Comparison of ENCODE assay signal across 8 cellular contexts in genomic region chr11:2697871-2698270, GRCh38. TPM values are rescaled to one million over a fixed set of nuclear protein-coding genes. Genes with fewer than 3 reads are reported as not detected.
DNase-seq lines count a peak whose midpoint lies in the region; ATAC-seq and TF ChIP-seq lines count a peak whose summit lies in the region.

No MANE protein-coding gene starts in this region.

- DNase-seq in esophagus muscularis mucosa (ENCODE audit: extremely low spot score), result no peak
- DNase-seq in ovary, result no peak
- no peak for DNase-seq in HK-2 (ENCODE audit: unreplicated experiment)
- no peak for DNase-seq in NCI-H146 (lab: John Stamatoyannopoulos, UW)

- H3K79me2 ChIP-seq in DOHH2 (ENCODE audit: control insufficient read depth, low read length), result peaks cover 68% of the 10 kb centered on the region
- peaks cover 68% of the 10 kb centered on the region for H3K79me2 ChIP-seq in OCI-LY3 (ENCODE audit: low read length)

- no peaks in the 10 kb centered on the region; the same call in 1 of the 2 replicates for H3K36me3 ChIP-seq in DOHH2 (ENCODE audit: control insufficient read depth, low read length)
- H3K36me3 ChIP-seq in OCI-LY3 (replicated peaks; ENCODE audit: low read depth, low read length), result no peaks in the 10 kb centered on the region
- no peaks in the 10 kb centered on the region for H3K36me3 ChIP-seq in esophagus muscularis mucosa
- H3K36me3 ChIP-seq in ovary, result no peaks in the 10 kb centered on the region

- no peak overlapping the region for H3K9ac ChIP-seq in OCI-LY3 (ENCODE audit: low read length)

- peak overlapping the region; percentile 63 for H3K4me2 ChIP-seq in DOHH2 (ENCODE audit: low read length)
- peak overlapping the region; percentile 72 for H3K4me2 ChIP-seq in OCI-LY3 (ENCODE audit: low read length)

- TF ChIP-seq EP300 in esophagus muscularis mucosa (IDR thresholded peaks at IDR 0.05) (no peak), ovary (IDR thresholded peaks at IDR 0.05) (no peak)

- peaks cover 55% of the 10 kb centered on the region for H3K4me1 ChIP-seq in DOHH2 (ENCODE audit: control insufficient read depth, low read length)
- H3K4me1 ChIP-seq in OCI-LY3 (ENCODE audit: low read length), result peaks cover 21% of the 10 kb centered on the region
- peaks cover 13 to 56% (median 51%) of the 10 kb centered on the region in 4 donors for H3K4me1 ChIP-seq in esophagus muscularis mucosa
- peaks cover 11% of the 10 kb centered on the region for H3K4me1 ChIP-seq in ovary (ENCODE audit: insufficient read depth)

- 31% methylated on average over 1 of the region's 1 CpG for WGBS in esophagus muscularis mucosa
- WGBS in ovary, 3 donors, result 11 to 53% (median 27%) methylated on average over 1 of the region's 1 CpG

- H4K20me1 ChIP-seq in DOHH2 (ENCODE audit: control insufficient read depth, insufficient read depth, low read depth, low read length), result peaks cover 7% of the 10 kb centered on the region; the same call in 1 of the 2 replicates
- H4K20me1 ChIP-seq in OCI-LY3 (ENCODE audit: insufficient read depth, low read length), result peaks cover 59% of the 10 kb centered on the region

- ATAC-seq in HG03196 (IDR thresholded peaks at IDR 0.05; ENCODE audit: unreplicated experiment) (no peak), GM19351 (IDR thresholded peaks at IDR 0.05; ENCODE audit: unreplicated experiment) (no peak)

- H3F3A ChIP-seq in DOHH2 (ENCODE audit: control insufficient read depth, insufficient read depth), result no peaks in the 10 kb centered on the region

- no peak overlapping the region for H2AFZ ChIP-seq in OCI-LY3 (ENCODE audit: low read depth, low read length)

- H3K27me3 ChIP-seq in DOHH2 (ENCODE audit: control insufficient read depth, low read length), result no peaks in the 10 kb centered on the region
- H3K27me3 ChIP-seq in OCI-LY3 (ENCODE audit: low read depth, low read length), result no peaks in the 10 kb centered on the region
- H3K27me3 ChIP-seq in esophagus muscularis mucosa, result no peaks in the 10 kb centered on the region
- H3K27me3 ChIP-seq in ovary, result no peaks in the 10 kb centered on the region

- H3K9me3 ChIP-seq in DOHH2 (ENCODE audit: control insufficient read depth, insufficient read depth, low read length) (no peaks in the 10 kb centered on the region), OCI-LY3 (ENCODE audit: insufficient read depth, low read length) (no peaks in the 10 kb centered on the region), esophagus muscularis mucosa (no peaks in the 10 kb centered on the region), ovary (no peaks in the 10 kb centered on the region)

- intact Hi-C loops in esophagus muscularis mucosa (cut with DNase I), result loop anchor here (5.0 kb wide), 2 partner anchors 166 to 184 kb away; no protein-coding TSS in a partner anchor
- intact Hi-C loops in ovary (cut with DNase I), result loop anchor here in 2 of 4 donors (2.0 to 10.0 kb wide), 2 partner anchors 163 to 187 kb away; partner anchors contain the start of gene CDKN1C (in 1 of the 2)

- no peak for TF ChIP-seq CTCF in DOHH2 (IDR thresholded peaks at IDR 0.05; ENCODE audit: low read depth, low read length, poor library complexity, severe bottlenecking)
- TF ChIP-seq CTCF in OCI-LY3 (IDR thresholded peaks at IDR 0.05; ENCODE audit: low read depth, low read length), result no peak
- TF ChIP-seq CTCF in esophagus muscularis mucosa (IDR thresholded peaks at IDR 0.05), result no peak
- no peak for TF ChIP-seq CTCF in ovary (IDR thresholded peaks at IDR 0.05)

- no peaks in the 10 kb centered on the region for H3K9me2 ChIP-seq in DOHH2 (replicated peaks; ENCODE audit: control insufficient read depth, low read length)

- H3K4me3 ChIP-seq in DOHH2 (ENCODE audit: low read length), result peak overlapping the region; percentile 83
- peak overlapping the region; percentile 98 for H3K4me3 ChIP-seq in OCI-LY3 (ENCODE audit: low read length)
- peak overlapping the region; percentile 59 to 85 (median 78) for H3K4me3 ChIP-seq in esophagus muscularis mucosa
- peak overlapping the region; percentile 81 for H3K4me3 ChIP-seq in ovary

- H3K27ac ChIP-seq in DOHH2 (ENCODE audit: low read depth, low read length) (no peak overlapping the region), OCI-LY3 (ENCODE audit: low read length) (no peak overlapping the region), esophagus muscularis mucosa (replicated peaks in 1 of 4) (peak overlapping the region in 1 of 4 donors; percentile 92), ovary (no peak overlapping the region)

- TF ChIP-seq POLR2A in esophagus muscularis mucosa (IDR thresholded peaks at IDR 0.05; ENCODE audit: low read depth) (no peak), ovary (IDR thresholded peaks at IDR 0.05) (no peak)

RNA-seq across cellular contexts. Expression of gene KCNQ1OT1, which starts 1.9 kb away (rescaled TPM):
- total RNA-seq in esophagus muscularis mucosa, result 1 to 10 TPM in 2 of 4 donors, under 1 TPM in 2; 0.66 to 2.5 (median 1.3) TPM
- total RNA-seq in ovary, result 10 to 100 TPM in 1 of 7 donors, 1 to 10 TPM in 6; 3.9 to 11.5 (median 6.8) TPM
- under 1 TPM; 0.43 to 0.52 TPM for polyA plus RNA-seq in ovary
